27 cellular contexts compared by ENCODE assay signal in the genomic region with DNA sequence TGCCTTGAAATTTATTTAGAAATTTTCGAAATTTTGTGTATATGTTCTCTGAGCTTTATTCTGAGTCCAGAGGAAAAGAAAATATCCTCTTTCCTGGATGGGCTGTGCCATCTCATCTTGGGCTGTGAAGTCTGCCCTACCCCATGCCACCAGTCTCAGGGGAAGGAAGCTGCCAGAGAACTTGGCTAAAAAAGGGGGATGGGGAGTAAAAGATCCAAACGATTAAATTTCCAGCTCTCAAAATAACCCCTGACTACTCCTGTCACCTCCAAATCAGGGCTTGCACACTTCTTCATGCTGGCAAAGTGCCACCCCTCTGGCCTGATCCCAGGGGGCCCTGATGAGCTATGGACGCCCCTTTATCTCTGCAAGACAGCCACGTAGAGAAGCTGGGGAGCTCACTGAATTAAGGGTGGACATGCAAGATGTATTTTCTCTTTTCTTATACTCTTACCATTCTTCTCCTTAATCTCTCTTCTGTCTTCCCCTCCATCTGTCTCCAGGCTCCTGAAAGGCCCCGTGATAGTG. TPM values are rescaled to one million over a fixed set of nuclear protein-coding genes. Genes with fewer than 3 reads are reported as not detected.
DNase-seq lines count a peak whose midpoint lies in the region; ATAC-seq and TF ChIP-seq lines count a peak whose summit lies in the region.
"Had no signal": no experiment of that assay in that cellular context is flagged by ENCODE, and none has a peak within 500 bp of the region (broad histone marks: within the 10 kb centered on the region; RNA-seq: fewer than 3 reads in every experiment).

No MANE protein-coding gene starts in this region.

- H3K4me3 ChIP-seq in endodermal cell (ENCODE audit: low read length) (no peak overlapping the region), coronary artery (no peak overlapping the region)
- H3K4me3 ChIP-seq: BLaER1 had no signal

- ATAC-seq in natural killer cell: no peak
- ATAC-seq in natural killer cell treated with Interleukin-12 subunit alpha and Interleukin-12 subunit beta and Interleukin-15 and Interleukin-18, amount 100 ng/mL, for 72 hours: no peak
- ATAC-seq: gastroesophageal sphincter; stimulated activated naive CD8-positive, alpha-beta T cell treated with anti-CD3 and anti-CD28 coated beads, Interleukin-15, Interleukin-2, amounts not matched to agents 100 U/mL and 50 U/mL, for 24 hours had no signal

- peaks cover 20% of the 10 kb centered on the region for H3K27me3 ChIP-seq in endodermal cell (ENCODE audit: control insufficient read depth, insufficient read depth, low read length, poor library complexity, severe bottlenecking)
- H3K27me3 ChIP-seq: BLaER1, gastroesophageal sphincter, sigmoid colon, testis had no signal

- no peaks in the 10 kb centered on the region for H3K9me3 ChIP-seq in endodermal cell (ENCODE audit: control insufficient read depth, low read length)
- H3K9me3 ChIP-seq: gastroesophageal sphincter, sigmoid colon, testis had no signal

- H3K9me3 Mint-ChIP-seq in natural killer cell (peaks cover 3 to 9% of the 10 kb centered on the region in 2 donors), endodermal cell (peaks cover 10% of the 10 kb centered on the region), mesothelial cell of epicardium (peaks cover 5% of the 10 kb centered on the region), type B pancreatic cell (peaks cover 5% of the 10 kb centered on the region)
- peaks cover 3% of the 10 kb centered on the region for H3K9me3 Mint-ChIP-seq in natural killer cell treated with Interleukin-12 subunit alpha and Interleukin-12 subunit beta and Interleukin-15 and Interleukin-18, amount 100 ng/mL, for 72 hours
- H3K9me3 Mint-ChIP-seq: activated T-helper 1 cell treated with anti-CD3 and anti-CD28 coated beads, Interleukin-12 subunit alpha, Interleukin-12 subunit beta, Interleukin-2, Interleukin-4 antibody, amounts not matched to agents 30 ng/mL and 10 ng/mL and 1 ng/mL, durations not matched to agents 14 hours and 24 hours and 36 hours; nephron had no signal

- H3K36me3 Mint-ChIP-seq in natural killer cell (no peaks in the 10 kb centered on the region), endodermal cell (ENCODE audit: low read depth) (no peaks in the 10 kb centered on the region), mesothelial cell of epicardium (no peaks in the 10 kb centered on the region), type B pancreatic cell (peaks cover 3% of the 10 kb centered on the region)
- peaks cover 5% of the 10 kb centered on the region for H3K36me3 Mint-ChIP-seq in natural killer cell treated with Interleukin-12 subunit alpha and Interleukin-12 subunit beta and Interleukin-15 and Interleukin-18, amount 100 ng/mL, for 72 hours

- no peak for DNase-seq in natural killer cell
- no peak for DNase-seq in natural killer cell treated with Interleukin-12 subunit alpha and Interleukin-12 subunit beta and Interleukin-15 and Interleukin-18, amount 100 ng/mL, for 72 hours (ENCODE audit: low spot score)
- no peak for DNase-seq in endodermal cell
- DNase-seq in mesothelial cell of epicardium (ENCODE audit: low spot score in 2 of 2, unreplicated experiment in 2 of 2): no peak
- no peak for DNase-seq in type B pancreatic cell (ENCODE audit: extremely low spot score, unreplicated experiment)
- DNase-seq in coronary artery (ENCODE audit: low spot score): no peak
- DNase-seq in RKO (ENCODE audit: low spot score): no peak
- DNase-seq in pons (ENCODE audit: low spot score): no peak
- DNase-seq: activated CD4-positive, alpha-beta T cell treated with anti-CD3 and anti-CD28 coated beads, Interleukin-2, amount 50 U/mL, for 48 hours; activated naive CD4-positive, alpha-beta T cell treated with anti-CD3 and anti-CD28 coated beads, Interleukin-2, amount 50 U/mL, for 16 hours; COR-L47; DND-41; HCEC 1CT; NCI-H1436 treated with DMSO at 0.1 percent for 48 hours; NCI-H510A treated with DMSO at 0.1 percent for 48 hours; NK-92 treated with Interleukin-12 subunit alpha and Interleukin-12 subunit beta, amount 100 ng/mL, for 24 hours; PC-3; posterior cingulate gyrus; SHP77; sigmoid colon; stimulated activated naive CD8-positive, alpha-beta T cell treated with anti-CD3 and anti-CD28 coated beads, Interleukin-15, Interleukin-2, amounts not matched to agents 100 U/mL and 50 U/mL, for 24 hours; T1000; testis had no signal

- H3K4me1 ChIP-seq in endodermal cell (ENCODE audit: control insufficient read depth, insufficient read depth, low read length): no peaks in the 10 kb centered on the region
- H3K4me1 ChIP-seq: testis had no signal

- intact Hi-C loops in natural killer cell (cut with micrococcal nuclease): no loop called here

- TF ChIP-seq CTCF in natural killer cell (IDR thresholded peaks at IDR 0.05) (no peak), endodermal cell (conservative IDR thresholded peaks at IDR 0.05) (no peak), mesothelial cell of epicardium (IDR thresholded peaks at IDR 0.05; ENCODE audit: unreplicated experiment) (no peak), type B pancreatic cell (conservative IDR thresholded peaks at IDR 0.05) (no peak), coronary artery (IDR thresholded peaks at IDR 0.05) (no peak)

- H3K4me1 Mint-ChIP-seq in natural killer cell (peaks cover 12 to 13% of the 10 kb centered on the region in 2 donors), endodermal cell (peaks cover 1% of the 10 kb centered on the region), mesothelial cell of epicardium (peaks cover 12% of the 10 kb centered on the region), type B pancreatic cell (ENCODE audit: unreplicated experiment) (peaks cover 6% of the 10 kb centered on the region)
- H3K4me1 Mint-ChIP-seq in natural killer cell treated with Interleukin-12 subunit alpha and Interleukin-12 subunit beta and Interleukin-15 and Interleukin-18, amount 100 ng/mL, for 72 hours (ENCODE audit: low read depth in 2 of 2): peaks cover 7 to 12% of the 10 kb centered on the region in 2 donors

- 78 to 80% methylated on average over 1 to 5 of the region's 5 CpGs for WGBS in endodermal cell (ENCODE audit: insufficient coverage in 1 of 2, insufficient read length in 1 of 2), 2 experiments

- no peak overlapping the region for H3K9ac ChIP-seq in endodermal cell (ENCODE audit: extremely low read depth, low read length, poor library complexity, severe bottlenecking)
- H3K9ac ChIP-seq: BLaER1 had no signal

- no peaks in the 10 kb centered on the region for H3K36me3 ChIP-seq in endodermal cell (ENCODE audit: control insufficient read depth, insufficient read depth, low read length)
- H3K36me3 ChIP-seq: BLaER1, gastroesophageal sphincter, sigmoid colon had no signal

- H3K4me3 Mint-ChIP-seq in natural killer cell: peak overlapping the region; percentile 93
- H3K4me3 Mint-ChIP-seq in natural killer cell treated with Interleukin-12 subunit alpha and Interleukin-12 subunit beta and Interleukin-15 and Interleukin-18, amount 100 ng/mL, for 72 hours: no peak overlapping the region
- no peak overlapping the region for H3K4me3 Mint-ChIP-seq in endodermal cell
- no peak overlapping the region for H3K4me3 Mint-ChIP-seq in mesothelial cell of epicardium
- no peak overlapping the region for H3K4me3 Mint-ChIP-seq in type B pancreatic cell

- H3K27ac ChIP-seq in endodermal cell (ENCODE audit: low read depth, low read length) (no peak overlapping the region), coronary artery (no peak overlapping the region)
- H3K27ac ChIP-seq: BLaER1 had no signal

- H3K27ac Mint-ChIP-seq in natural killer cell: no peak overlapping the region
- H3K27ac Mint-ChIP-seq in natural killer cell treated with Interleukin-12 subunit alpha and Interleukin-12 subunit beta and Interleukin-15 and Interleukin-18, amount 100 ng/mL, for 72 hours: no peak overlapping the region
- H3K27ac Mint-ChIP-seq in endodermal cell: peak overlapping the region; percentile 89
- peak overlapping the region; percentile 99 for H3K27ac Mint-ChIP-seq in mesothelial cell of epicardium
- peak overlapping the region; percentile 98 for H3K27ac Mint-ChIP-seq in type B pancreatic cell
- H3K27ac Mint-ChIP-seq: activated T-helper 1 cell treated with anti-CD3 and anti-CD28 coated beads, Interleukin-12 subunit alpha, Interleukin-12 subunit beta, Interleukin-2, Interleukin-4 antibody, amounts not matched to agents 30 ng/mL and 10 ng/mL and 1 ng/mL, durations not matched to agents 14 hours and 24 hours and 36 hours had no signal

- H3K27me3 Mint-ChIP-seq in natural killer cell (ENCODE audit: low read depth in 2 of 2) (peaks cover 28 to 32% of the 10 kb centered on the region in 2 donors), endodermal cell (ENCODE audit: insufficient read depth) (peaks cover 36% of the 10 kb centered on the region), mesothelial cell of epicardium (ENCODE audit: low read depth) (peaks cover 43% of the 10 kb centered on the region), type B pancreatic cell (peaks cover 30% of the 10 kb centered on the region)
- peaks cover 23 to 30% of the 10 kb centered on the region in 2 donors for H3K27me3 Mint-ChIP-seq in natural killer cell treated with Interleukin-12 subunit alpha and Interleukin-12 subunit beta and Interleukin-15 and Interleukin-18, amount 100 ng/mL, for 72 hours

RNA-seq across cellular contexts. Expression of a gene that starts 1.2 kb away (rescaled TPM):
- total RNA-seq in natural killer cell (1 to 10 TPM; 2.8 to 5.3 (median 3.1) TPM), endodermal cell (10 to 100 TPM; 19.3 to 43.8 TPM), mesothelial cell of epicardium (10.3 to 14.0 TPM (median 12.2 TPM) in 3 replicates), type B pancreatic cell (ENCODE audit: low replicate concordance) (12.3 and 23.8 TPM in 2 replicates)
- total RNA-seq in natural killer cell treated with Interleukin-12 subunit alpha and Interleukin-12 subunit beta and Interleukin-15 and Interleukin-18, amount 100 ng/mL, for 72 hours: under 1 TPM; 0.67 to 0.86 TPM
- polyA plus RNA-seq in endodermal cell (2013, experiment 1 of 2): 26.9 TPM
- 32.8 TPM for polyA plus RNA-seq in endodermal cell (2013, experiment 2 of 2)

Comparison
In these comparisons a context has a peak if more than half of its experiments do, and no peak if none do; other contexts are left out.
1. H3K27ac Mint-ChIP-seq: peak in endodermal cell (single experiment), mesothelial cell of epicardium (single experiment) and type B pancreatic cell (single experiment); none in natural killer cell (0 of 2) and natural killer cell treated with Interleukin-12 subunit alpha and Interleukin-12 subunit beta and Interleukin-15 and Interleukin-18, amount 100 ng/mL, for 72 hours (0 of 2).